22 cellular contexts compared by ENCODE assay signal in genomic region chr21:41220208-41220733, GRCh38.
"Had no signal": no experiment of that assay in that cellular context is flagged by ENCODE, and none has a peak within 500 bp of the region (broad histone marks: within the 10 kb centered on the region; RNA-seq: fewer than 3 reads in every experiment).

No MANE protein-coding gene starts in this region.

- H3K27ac ChIP-seq: brain microvascular endothelial cell, foreskin keratinocyte, ovary, psoas muscle, right atrium auricular region, tibial artery, vagina, WERI-Rb-1 had no signal

- H3K4me3 ChIP-seq: lung, ovary, psoas muscle, right atrium auricular region, tibial artery, vagina had no signal

- ATAC-seq: activated CD8-positive, alpha-beta T cell treated with anti-CD3 and anti-CD28 coated beads, Interleukin-2, amount 10 ng/mL, durations not matched to agents 7 days and 5 days; activated naive CD4-positive, alpha-beta T cell treated with anti-CD3 and anti-CD28 coated beads, Interleukin-2, amount 50 U/mL, for 72 hours; activated T-helper 17 cell treated with anti-CD3 and anti-CD28 coated beads, Interleukin-2, amount 50 U/mL, for 72 hours; foreskin keratinocyte; left lobe of liver; natural killer cell treated with Interleukin-12 subunit alpha and Interleukin-12 subunit beta and Interleukin-15 and Interleukin-18, amount 100 ng/mL, for 72 hours; psoas muscle had no signal

- H3K36me3 ChIP-seq: brain microvascular endothelial cell, ovary, right atrium auricular region, tibial artery, vagina, WERI-Rb-1 had no signal

- DNase-seq: activated CD4-positive, alpha-beta T cell treated with anti-CD3 and anti-CD28 coated beads for 1 hour; activated CD4-positive, alpha-beta T cell treated with anti-CD3 and anti-CD28 coated beads, Interleukin-2, amount 50 U/mL, for 1 hour; activated CD8-positive, alpha-beta T cell treated with anti-CD3 and anti-CD28 coated beads, Interleukin-2, amount 10 ng/mL, durations not matched to agents 7 days and 5 days; activated T-cell treated with anti-CD3 and anti-CD28 coated beads, Interleukin-2, amount 50 U/mL, for 1 hour; aorta; brain microvascular endothelial cell; central memory CD4-positive, alpha-beta T cell; dermis blood vessel endothelial cell; ovary; psoas muscle; stimulated activated CD4-positive, alpha-beta T cell treated with anti-CD3 and anti-CD28 coated beads, Interleukin-12 subunit alpha, Interleukin-12 subunit beta, amount 100 ng/mL, for 4 hours; substantia nigra; tibial artery; WERI-Rb-1 had no signal

- H3K9me3 ChIP-seq: ovary, psoas muscle, right atrium auricular region, tibial artery, vagina had no signal

- H3K4me1 ChIP-seq: psoas muscle, vagina had no signal

- H3K27me3 ChIP-seq: brain microvascular endothelial cell, foreskin keratinocyte, ovary, right atrium auricular region, tibial artery, vagina had no signal
